22 cellular contexts compared by ENCODE assay signal in genomic region chr12:130806574-130806973, GRCh38. TPM values are rescaled to one million over a fixed set of nuclear protein-coding genes. Genes with fewer than 3 reads are reported as not detected.
DNase-seq lines count a peak whose midpoint lies in the region; ATAC-seq, FAIRE-seq and TF ChIP-seq lines count a peak whose summit lies in the region.
"Had no signal": no experiment of that assay in that cellular context is flagged by ENCODE, and none has a peak within 500 bp of the region (broad histone marks: within the 10 kb centered on the region; RNA-seq: fewer than 3 reads in every experiment).

No MANE protein-coding gene starts in this region.

- H3K79me2 ChIP-seq in neural progenitor cell (ENCODE audit: low read depth) = no peaks in the 10 kb centered on the region

- H3K4me1 Mint-ChIP-seq in neural progenitor cell = no peaks in the 10 kb centered on the region

- H3K9me3 Mint-ChIP-seq in neural progenitor cell = no peaks in the 10 kb centered on the region

- TF ChIP-seq CTCF in RWPE1 (conservative IDR thresholded peaks at IDR 0.05; ENCODE audit: low read depth) = no peak
- TF ChIP-seq CTCF in neural progenitor cell (IDR thresholded peaks at IDR 0.05) = no peak
- TF ChIP-seq CTCF in kidney (IDR thresholded peaks at IDR 0.05; ENCODE audit: borderline replicate concordance, extremely low read depth, insufficient read depth) = no peak

- peak overlapping the region in 5 of 11 experiments; percentile 39 to 66 (median 63); a peak in 9 of 22 replicates for H3K27ac ChIP-seq in BLaER1 treated with 17β-estradiol and CSF1 and Interleukin-3, amounts not matched to agents 10 nM and 100 nM
- no peak overlapping the region for H3K27ac ChIP-seq in RWPE1
- H3K27ac ChIP-seq in epithelial cell of prostate = peak overlapping the region; percentile 57
- H3K27ac ChIP-seq in neural progenitor cell = no peak overlapping the region
- no peak overlapping the region for H3K27ac ChIP-seq in kidney (ENCODE audit: low read depth in 2 of 2, low read length in 2 of 2)

- peaks cover 88 to 98% (median 94%) of the 10 kb centered on the region in 11 experiments for H3K36me3 ChIP-seq in BLaER1 treated with 17β-estradiol and CSF1 and Interleukin-3, amounts not matched to agents 10 nM and 100 nM
- H3K36me3 ChIP-seq in neural progenitor cell (no peaks in the 10 kb centered on the region), kidney (ENCODE audit: control insufficient read depth in 1 of 2, insufficient read depth in 2 of 2, low read length in 2 of 2) (peaks cover 20 to 29% of the 10 kb centered on the region in 2 donors)

- peak overlapping the region; percentile 18 for H3K27ac Mint-ChIP-seq in neural progenitor cell

- no peak overlapping the region for H2AFZ ChIP-seq in neural progenitor cell (replicated peaks)

- intact Hi-C loops in Right ventricle myocardium superior (cut with DNase I) = no loop called here
- intact Hi-C loops in kidney (cut with DNase I) = no loop called here

- H3K9ac ChIP-seq in BLaER1 treated with 17β-estradiol and CSF1 and Interleukin-3, amounts not matched to agents 10 nM and 100 nM = no peak overlapping the region
- H3K9ac ChIP-seq in neural progenitor cell (no peak overlapping the region), kidney (ENCODE audit: low read length in 2 of 2) (no peak overlapping the region)
- H3K9ac ChIP-seq: SK-N-SH had no signal

- H3F3A ChIP-seq in neural progenitor cell (ENCODE audit: low read depth) = no peaks in the 10 kb centered on the region

- peaks cover 48 to 71% (median 66%) of the 10 kb centered on the region in 11 experiments for H3K9me3 ChIP-seq in BLaER1 treated with 17β-estradiol and CSF1 and Interleukin-3, amounts not matched to agents 10 nM and 100 nM (replicated peaks in 1 of 11)
- H3K9me3 ChIP-seq in neural progenitor cell (ENCODE audit: low read depth) (no peaks in the 10 kb centered on the region), kidney (ENCODE audit: control insufficient read depth in 1 of 2, low read length in 2 of 2) (no peaks in the 10 kb centered on the region)
- H3K9me3 ChIP-seq: SK-N-SH had no signal

- FAIRE-seq in kidney (lab: Jason Lieb, UNC) = no peak
- FAIRE-seq: A204.1, D721Med, H1, RCC 7860 had no signal

- ATAC-seq in Right ventricle myocardium superior (ENCODE audit: poor library complexity) = no peak
- ATAC-seq: HCT116 had no signal

- POLR2A ChIA-PET in RWPE1 (lab: Yijun Ruan, JAX; ENCODE audit: low non-redundant PET) = no interaction called here

- peaks cover 2% of the 10 kb centered on the region for H3K27me3 Mint-ChIP-seq in neural progenitor cell (ENCODE audit: insufficient read depth, low read depth)

- no peaks in the 10 kb centered on the region for H3K27me3 ChIP-seq in BLaER1 treated with 17β-estradiol and CSF1 and Interleukin-3, amounts not matched to agents 10 nM and 100 nM
- H3K27me3 ChIP-seq in neural progenitor cell = no peaks in the 10 kb centered on the region

- H3K4me3 Mint-ChIP-seq in neural progenitor cell = no peak overlapping the region

- H3K4me1 ChIP-seq in BLaER1 treated with 17β-estradiol and CSF1 and Interleukin-3, amounts not matched to agents 10 nM and 100 nM = peaks cover 0 to 31% (median 19%) of the 10 kb centered on the region in 10 experiments; a peak in 16 of 20 replicates
- H3K4me1 ChIP-seq in neural progenitor cell = no peaks in the 10 kb centered on the region
- H3K4me1 ChIP-seq in kidney (ENCODE audit: control insufficient read depth in 1 of 2, insufficient read depth in 1 of 2, low read depth in 1 of 2, low read length in 2 of 2) = no peaks in the 10 kb centered on the region

- DNase-seq in RWPE1 (ENCODE audit: low spot score) (peak; percentile 17), epithelial cell of prostate (ENCODE audit: low read depth, low spot score) (no peak), neural progenitor cell (ENCODE audit: low spot score) (no peak), Right ventricle myocardium superior (no peak), kidney (no peak), hypothalamus (lab: John Stamatoyannopoulos, UW) (no peak)
- DNase-seq: DMS79, Kasumi-1, NCI-H1694, NCI-H2081, NCI-H2171, NCI-H345, NCI-H524, NCI-H82, SHP77 treated with DMSO at 0.1 percent for 48 hours, SK-N-SH had no signal

- H3K36me3 Mint-ChIP-seq in neural progenitor cell = peaks cover 51% of the 10 kb centered on the region

- peak overlapping the region in 10 of 11 experiments; percentile 1 to 61 (median 50); a peak in 18 of 22 replicates for H3K4me2 ChIP-seq in BLaER1 treated with 17β-estradiol and CSF1 and Interleukin-3, amounts not matched to agents 10 nM and 100 nM
- no peak overlapping the region for H3K4me2 ChIP-seq in neural progenitor cell
- H3K4me2 ChIP-seq: SK-N-SH had no signal

- H3K4me3 ChIP-seq in BLaER1 treated with 17β-estradiol and CSF1 and Interleukin-3, amounts not matched to agents 10 nM and 100 nM = peak overlapping the region in 4 of 10 experiments; percentile 16 to 44 (median 26); a peak in 3 of 20 replicates
- H3K4me3 ChIP-seq in neural progenitor cell = no peak overlapping the region
- no peak overlapping the region for H3K4me3 ChIP-seq in kidney (ENCODE audit: low read length in 2 of 2)

- H4K20me1 ChIP-seq in BLaER1 treated with 17β-estradiol and CSF1 and Interleukin-3, amounts not matched to agents 10 nM and 100 nM = no peaks in the 10 kb centered on the region
- no peaks in the 10 kb centered on the region for H4K20me1 ChIP-seq in neural progenitor cell (ENCODE audit: low read depth)

- CTCF ChIA-PET in RWPE1 (lab: Yijun Ruan, JAX) = no interaction called here

RNA-seq across cellular contexts. Expression of gene STX2, which starts 32.5 kb away (rescaled TPM):
- 36.7 and 44.0 TPM in 2 replicates for total RNA-seq in neural progenitor cell (ENCODE audit: low replicate concordance)
- total RNA-seq in Right ventricle myocardium superior = 11.4 TPM
- 20.4 TPM for total RNA-seq in kidney
- polyA plus RNA-seq in kidney (ENCODE audit: insufficient read depth, low read depth, low replicate concordance) = 10.1 TPM
